ENCODE assay signal across 8 cellular contexts in the genomic region with DNA sequence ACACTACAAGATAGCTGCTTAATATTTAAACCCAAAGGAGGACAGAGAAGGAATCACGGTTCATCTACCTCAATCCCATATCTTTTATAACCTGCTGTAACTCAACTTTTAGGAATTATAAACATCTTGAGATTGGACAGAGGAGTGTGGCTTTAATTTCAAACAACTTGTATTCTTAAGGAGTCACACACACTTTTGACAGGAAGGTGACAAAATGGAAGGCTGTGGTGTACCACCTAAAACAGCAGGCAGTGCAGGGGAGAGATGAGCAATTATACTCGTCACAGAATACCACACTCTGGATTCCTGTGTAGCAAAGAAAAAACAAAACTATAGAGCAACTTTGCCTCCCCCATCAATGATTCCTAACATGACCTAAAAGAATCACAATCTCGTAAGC.
DNase-seq lines count a peak whose midpoint lies in the region; ATAC-seq lines count a peak whose summit lies in the region.

No MANE protein-coding gene starts in this region.

- DNase-seq in activated CD4-positive, CD25-positive, alpha-beta regulatory T cell treated with anti-CD3 and anti-CD28 coated beads, Interleukin-2, amount 50 U/mL, for 16 hours (ENCODE audit: low read depth, low spot score), result peak; percentile 4
- no peak for DNase-seq in activated CD4-positive, CD25-positive, alpha-beta regulatory T cell treated with anti-CD3 and anti-CD28 coated beads, Interleukin-2, amount 50 U/mL, for 72 hours
- DNase-seq in activated T-cell treated with anti-CD3 and anti-CD28 coated beads for 4 hours (peak; percentile 16), pons (ENCODE audit: low spot score) (no peak), head of caudate nucleus (no peak)
- DNase-seq in stimulated activated CD4-positive, alpha-beta T cell treated with anti-CD3 and anti-CD28 coated beads, Interleukin-2, amount 100 ng/mL, for 24 hours, result peak; percentile 21 to 40

- peak; percentile 45 for ATAC-seq in HG03045 (IDR thresholded peaks at IDR 0.05; ENCODE audit: unreplicated experiment)
- ATAC-seq in HG02970 (IDR thresholded peaks at IDR 0.05; ENCODE audit: low FRiP score, unreplicated experiment), result no peak

- intact Hi-C loops in head of caudate nucleus (cut with DNase I), result no loop called here

Comparison
In these comparisons a context has a peak if more than half of its experiments do, and no peak if none do; other contexts are left out.
1. DNase-seq: peak in activated CD4-positive, CD25-positive, alpha-beta regulatory T cell treated with anti-CD3 and anti-CD28 coated beads, Interleukin-2, amount 50 U/mL, for 16 hours (single experiment), activated T-cell treated with anti-CD3 and anti-CD28 coated beads for 4 hours (single experiment) and stimulated activated CD4-positive, alpha-beta T cell treated with anti-CD3 and anti-CD28 coated beads, Interleukin-2, amount 100 ng/mL, for 24 hours (2 of 2); none in activated CD4-positive, CD25-positive, alpha-beta regulatory T cell treated with anti-CD3 and anti-CD28 coated beads, Interleukin-2, amount 50 U/mL, for 72 hours (single experiment), pons (single experiment) and head of caudate nucleus (0 of 42).